Comparison of ENCODE assay signal across 11 cellular contexts in the genomic region with DNA sequence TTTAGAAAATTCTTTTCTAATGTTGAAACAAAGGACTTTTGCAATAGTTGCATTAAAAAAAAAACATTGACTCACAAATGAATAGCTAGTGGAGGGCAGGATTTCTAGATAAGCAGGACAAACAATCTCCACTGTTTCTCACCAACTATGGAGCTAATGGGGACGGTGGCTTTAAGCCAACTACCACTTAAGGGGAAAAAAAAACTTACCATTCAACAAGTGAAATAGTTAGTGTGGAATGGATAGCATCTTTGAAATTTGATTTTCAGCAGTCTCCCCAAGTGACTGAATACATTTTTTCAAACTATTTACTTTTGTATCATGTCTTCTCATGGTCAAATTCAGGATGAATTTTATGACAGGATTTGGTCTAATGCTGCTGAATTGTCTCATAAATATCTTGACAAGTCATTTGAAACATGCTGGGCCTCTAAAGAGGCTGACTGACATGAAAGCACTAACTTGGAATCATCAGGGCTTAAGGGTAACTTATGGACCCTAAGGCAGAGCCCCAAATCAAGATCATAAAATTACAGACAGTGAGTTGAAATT.
A peak's percentile ranks its signal among the peaks of the same experiment; 100 is the strongest.
DNase-seq lines count a peak whose midpoint lies in the region; ATAC-seq lines count a peak whose summit lies in the region.
"Had no signal": no experiment of that assay in that cellular context is flagged by ENCODE, and none has a peak within 500 bp of the region (broad histone marks: within the 10 kb centered on the region; RNA-seq: fewer than 3 reads in every experiment).

No MANE protein-coding gene starts in this region.

- H3K36me3 Mint-ChIP-seq in activated T-cell treated with anti-CD3 and anti-CD28 coated beads, Interleukin-2, amount 50 U/mL, for 24 hours (ENCODE audit: low read depth), result no peaks in the 10 kb centered on the region

- peak; percentile 40 to 91 (median 72) for DNase-seq in NCI-H1417 (lab: John Stamatoyannopoulos, UW)
- no peak for DNase-seq in NCI-H1417 treated with DMSO at 0.1 percent for 48 hours (lab: John Stamatoyannopoulos, UW)
- peak; percentile 79 for DNase-seq in NCI-H226
- peak; percentile 62 for DNase-seq in fibroblast of gingiva (ENCODE audit: low read depth)
- no peak for DNase-seq in activated T-cell treated with anti-CD3 and anti-CD28 coated beads, Interleukin-2, amount 50 U/mL, for 24 hours
- DNase-seq: posterior cingulate gyrus had no signal

- H3K27me3 Mint-ChIP-seq in activated T-cell treated with anti-CD3 and anti-CD28 coated beads, Interleukin-2, amount 50 U/mL, for 24 hours, result no peaks in the 10 kb centered on the region
- H3K27me3 Mint-ChIP-seq: dendritic cell treated with granulocyte-macrophage colony-stimulating factor and Interleukin-4, amounts not matched to agents 40 ng/mL and 50 ng/mL, for 4 days had no signal

- H3K9ac ChIP-seq in skeletal muscle satellite cell (ENCODE audit: low read depth, low read length), result no peak overlapping the region
- H3K9ac ChIP-seq: KMS-11 had no signal

- peak overlapping the region; percentile 5 for H3K4me2 ChIP-seq in skeletal muscle satellite cell (ENCODE audit: low read length)
- H3K4me2 ChIP-seq: KMS-11 had no signal

- no peaks in the 10 kb centered on the region for H3K4me1 Mint-ChIP-seq in activated T-cell treated with anti-CD3 and anti-CD28 coated beads, Interleukin-2, amount 50 U/mL, for 24 hours (ENCODE audit: low read depth)

- H3K4me3 ChIP-seq in skeletal muscle satellite cell (ENCODE audit: low read length), result no peak overlapping the region

- peaks cover 29% of the 10 kb centered on the region for H3K4me1 ChIP-seq in skeletal muscle satellite cell (ENCODE audit: control insufficient read depth, insufficient read depth, low read length)

- H3K9me3 ChIP-seq in skeletal muscle satellite cell (replicated peaks; ENCODE audit: low read length), result no peaks in the 10 kb centered on the region

- H3K27ac Mint-ChIP-seq in activated T-cell treated with anti-CD3 and anti-CD28 coated beads, Interleukin-2, amount 50 U/mL, for 24 hours, result no peak overlapping the region
- H3K27ac Mint-ChIP-seq: dendritic cell treated with granulocyte-macrophage colony-stimulating factor and Interleukin-4, amounts not matched to agents 40 ng/mL and 50 ng/mL, for 4 days had no signal

- H3K4me3 Mint-ChIP-seq in activated T-cell treated with anti-CD3 and anti-CD28 coated beads, Interleukin-2, amount 50 U/mL, for 24 hours, result no peak overlapping the region
- H3K4me3 Mint-ChIP-seq: dendritic cell treated with granulocyte-macrophage colony-stimulating factor and Interleukin-4, amounts not matched to agents 40 ng/mL and 50 ng/mL, for 4 days had no signal

- no peaks in the 10 kb centered on the region for H3K36me3 ChIP-seq in skeletal muscle satellite cell (ENCODE audit: insufficient read depth, low read length)

- no peaks in the 10 kb centered on the region for H3K27me3 ChIP-seq in skeletal muscle satellite cell (ENCODE audit: control insufficient read depth, insufficient read depth, low read length)

- no peak for ATAC-seq in HG03439 (IDR thresholded peaks at IDR 0.05; ENCODE audit: unreplicated experiment)
- ATAC-seq in HG03196 (IDR thresholded peaks at IDR 0.05; ENCODE audit: unreplicated experiment), result no peak

- H3K9me3 Mint-ChIP-seq in activated T-cell treated with anti-CD3 and anti-CD28 coated beads, Interleukin-2, amount 50 U/mL, for 24 hours, result no peaks in the 10 kb centered on the region
- H3K9me3 Mint-ChIP-seq: dendritic cell treated with granulocyte-macrophage colony-stimulating factor and Interleukin-4, amounts not matched to agents 40 ng/mL and 50 ng/mL, for 4 days had no signal

Comparison
In these comparisons a context has a peak if more than half of its experiments do, and no peak if none do; other contexts are left out.
1. DNase-seq: peak in NCI-H1417 (3 of 3), NCI-H226 (single experiment) and fibroblast of gingiva (single experiment); none in NCI-H1417 treated with DMSO at 0.1 percent for 48 hours (single experiment) and activated T-cell treated with anti-CD3 and anti-CD28 coated beads, Interleukin-2, amount 50 U/mL, for 24 hours (single experiment).